20 cellular contexts compared by ENCODE assay signal in genomic region chr9:5375790-5376477, GRCh38. TPM values are rescaled to one million over a fixed set of nuclear protein-coding genes. Genes with fewer than 3 reads are reported as not detected.
DNase-seq lines count a peak whose midpoint lies in the region; FAIRE-seq and TF ChIP-seq lines count a peak whose summit lies in the region.
"Had no signal": no experiment of that assay in that cellular context is flagged by ENCODE, and none has a peak within 500 bp of the region (broad histone marks: within the 10 kb centered on the region; RNA-seq: fewer than 3 reads in every experiment).

No MANE protein-coding gene starts in this region.

- no peaks in the 10 kb centered on the region for H3K27me3 Mint-ChIP-seq in MCF 10A (ENCODE audit: insufficient read depth, unreplicated experiment)
- no peaks in the 10 kb centered on the region for H3K27me3 Mint-ChIP-seq in T-helper 1 cell treated with Interleukin-12 subunit alpha and Interleukin-12 subunit beta and Interleukin-4 antibody, amounts not matched to agents 30 μg/mL and 1 μg/mL, for 36 hours (ENCODE audit: low read depth)
- H3K27me3 Mint-ChIP-seq: stimulated activated naive CD8-positive, alpha-beta T cell treated with anti-CD3 and anti-CD28 coated beads, Interleukin-15, Interleukin-2, amounts not matched to agents 100 ng/mL and 50 ng/mL, for 24 hours had no signal

- no peak overlapping the region for H2AFZ ChIP-seq in mammary epithelial cell (ENCODE audit: low read depth, low read length)

- H3K9ac ChIP-seq in mammary epithelial cell (ENCODE audit: insufficient read depth, low read length): no peak overlapping the region

- POLR2A ChIA-PET in MCF 10A (lab: Yijun Ruan, JAX): no interaction called here

- no peak for TF ChIP-seq CTCF in mammary epithelial cell (conservative IDR thresholded peaks at IDR 0.05 in 1 of 2, IDR thresholded peaks at IDR 0.05 in 1 of 2; ENCODE audit: extremely low read depth in 1 of 2, insufficient read depth in 1 of 2, low read depth in 1 of 2, low read length in 2 of 2)
- no peak for TF ChIP-seq CTCF in MCF 10A (IDR thresholded peaks at IDR 0.05; ENCODE audit: unreplicated experiment)
- TF ChIP-seq CTCF in adrenal gland (IDR thresholded peaks at IDR 0.05): no peak
- TF ChIP-seq CTCF in suprapubic skin (IDR thresholded peaks at IDR 0.05): no peak

- TF ChIP-seq EP300 in suprapubic skin (IDR thresholded peaks at IDR 0.05): no peak

- H3K27ac ChIP-seq in mammary epithelial cell (ENCODE audit: insufficient read depth, low read depth, low read length) (no peak overlapping the region), small intestine (ENCODE audit: low read depth in 1 of 2, low read length in 1 of 2) (no peak overlapping the region), adrenal gland (no peak overlapping the region), suprapubic skin (no peak overlapping the region)
- H3K27ac ChIP-seq: colonic mucosa, upper lobe of right lung had no signal

- CTCF ChIA-PET in mammary epithelial cell (lab: Charles Lee; ENCODE audit: low non-redundant PET): no interaction called here
- CTCF ChIA-PET in MCF 10A (lab: Yijun Ruan, JAX): no interaction called here

- intact Hi-C loops in mammary epithelial cell (cut with micrococcal nuclease) (no loop called here), MCF 10A (cut with micrococcal nuclease) (no loop called here), adrenal gland (cut with DNase I) (no loop called here)

- H3K4me3 Mint-ChIP-seq in MCF 10A (ENCODE audit: unreplicated experiment): no peak overlapping the region
- H3K4me3 Mint-ChIP-seq in T-helper 1 cell treated with Interleukin-12 subunit alpha and Interleukin-12 subunit beta and Interleukin-4 antibody, amounts not matched to agents 30 μg/mL and 1 μg/mL, for 36 hours: no peak overlapping the region
- H3K4me3 Mint-ChIP-seq: stimulated activated naive CD8-positive, alpha-beta T cell treated with anti-CD3 and anti-CD28 coated beads, Interleukin-15, Interleukin-2, amounts not matched to agents 100 ng/mL and 50 ng/mL, for 24 hours had no signal

- no peaks in the 10 kb centered on the region for H3K9me3 ChIP-seq in mammary epithelial cell (replicated peaks; ENCODE audit: insufficient read depth, low read length)
- no peaks in the 10 kb centered on the region for H3K9me3 ChIP-seq in small intestine (ENCODE audit: control insufficient read depth, low read depth)
- no peaks in the 10 kb centered on the region for H3K9me3 ChIP-seq in adrenal gland (replicated peaks in 1 of 3)
- H3K9me3 ChIP-seq in suprapubic skin: no peaks in the 10 kb centered on the region
- H3K9me3 ChIP-seq: colonic mucosa, upper lobe of right lung had no signal

- in situ Hi-C loops in mammary epithelial cell (cut with MboI; ENCODE audit: low sequenced_read_pairs in 2 of 2): no loop called here

- H3K9me3 Mint-ChIP-seq in MCF 10A (ENCODE audit: unreplicated experiment): no peaks in the 10 kb centered on the region
- H3K9me3 Mint-ChIP-seq in T-helper 1 cell treated with Interleukin-12 subunit alpha and Interleukin-12 subunit beta and Interleukin-4 antibody, amounts not matched to agents 30 μg/mL and 1 μg/mL, for 36 hours: no peaks in the 10 kb centered on the region
- H3K9me3 Mint-ChIP-seq: stimulated activated naive CD8-positive, alpha-beta T cell treated with anti-CD3 and anti-CD28 coated beads, Interleukin-15, Interleukin-2, amounts not matched to agents 100 ng/mL and 50 ng/mL, for 24 hours had no signal

- WGBS in mammary epithelial cell (ENCODE audit: low coverage, missing lambda C conversion rate): 83% methylated on average over 6 of the region's 6 CpGs
- 71 to 76% (median 74%) methylated on average over 6 of the region's 6 CpGs for WGBS in small intestine, 3 donors
- 72 to 81% (median 77%) methylated on average over 6 of the region's 6 CpGs for WGBS in adrenal gland, 4 donors
- 83% methylated on average over 6 of the region's 6 CpGs for WGBS in suprapubic skin

- H3K27me3 ChIP-seq in mammary epithelial cell (ENCODE audit: insufficient read depth, low read length) (no peaks in the 10 kb centered on the region), small intestine (ENCODE audit: control insufficient read depth in 2 of 2, insufficient read depth in 2 of 2, low read length in 2 of 2) (no peaks in the 10 kb centered on the region), adrenal gland (no peaks in the 10 kb centered on the region), suprapubic skin (no peaks in the 10 kb centered on the region)
- H3K27me3 ChIP-seq: colonic mucosa, upper lobe of right lung had no signal

- H4K20me1 ChIP-seq in mammary epithelial cell (ENCODE audit: insufficient read depth, low read length): no peaks in the 10 kb centered on the region

- H3K4me3 ChIP-seq in mammary epithelial cell (replicated peaks in 1 of 3; ENCODE audit: insufficient read depth in 1 of 3, low read depth in 2 of 3, low read length in 3 of 3) (no peak overlapping the region), small intestine (ENCODE audit: low read depth in 1 of 2, low read length in 2 of 2) (no peak overlapping the region), adrenal gland (no peak overlapping the region), suprapubic skin (no peak overlapping the region)
- H3K4me3 ChIP-seq: colonic mucosa, upper lobe of right lung had no signal

- H3K79me2 ChIP-seq in mammary epithelial cell (ENCODE audit: insufficient read depth, low read length): no peaks in the 10 kb centered on the region

- DNase-seq in mammary epithelial cell (peak; percentile 17), MCF 10A (ENCODE audit: unreplicated experiment) (no peak), dermis blood vessel endothelial cell (peak; percentile 75), small intestine (peak; percentile 11), adrenal gland (no peak), suprapubic skin (ENCODE audit: low spot score in 2 of 2) (no peak), NCI-H2029 (lab: John Stamatoyannopoulos, UW) (no peak)
- DNase-seq: colonic mucosa, DMS79 treated with DMSO at 0.1 percent for 48 hours, MM.1S, NCI-H187 treated with DMSO at 0.1 percent for 48 hours, NCI-H446 treated with DMSO at 0.1 percent for 48 hours, RPMI8226, upper lobe of right lung had no signal

- H3K4me1 ChIP-seq in mammary epithelial cell (ENCODE audit: insufficient read depth, low read length): no peaks in the 10 kb centered on the region
- no peaks in the 10 kb centered on the region for H3K4me1 ChIP-seq in small intestine (ENCODE audit: control insufficient read depth in 2 of 2, insufficient read depth in 1 of 2, low read depth in 1 of 2, low read length in 1 of 2)
- H3K4me1 ChIP-seq in adrenal gland (replicated peaks in 1 of 2): no peaks in the 10 kb centered on the region
- no peaks in the 10 kb centered on the region for H3K4me1 ChIP-seq in suprapubic skin
- H3K4me1 ChIP-seq: colonic mucosa, upper lobe of right lung had no signal

- BruUV-seq in mammary epithelial cell (replicated peaks; lab: Mats Ljungman, UMichigan) (no TSS peak), MCF 10A (replicated peaks; lab: Mats Ljungman, UMichigan) (no TSS peak)

- H3K36me3 ChIP-seq in mammary epithelial cell (ENCODE audit: insufficient read depth, low read length) (no peaks in the 10 kb centered on the region), small intestine (ENCODE audit: control insufficient read depth in 2 of 2, insufficient read depth in 2 of 2, low read length in 2 of 2) (no peaks in the 10 kb centered on the region), adrenal gland (replicated peaks in 1 of 2) (no peaks in the 10 kb centered on the region), suprapubic skin (peaks cover 3% of the 10 kb centered on the region)
- H3K36me3 ChIP-seq: colonic mucosa, upper lobe of right lung had no signal

- no peak for TF ChIP-seq POLR2A in adrenal gland (IDR thresholded peaks at IDR 0.05)
- no peak for TF ChIP-seq POLR2A in suprapubic skin (IDR thresholded peaks at IDR 0.05)

- FAIRE-seq in small intestine (lab: Jason Lieb, UNC): no peak
- FAIRE-seq: H54 had no signal

- dilution Hi-C loops in mammary epithelial cell (cut with HindIII; ENCODE audit: low sequenced_read_pairs): no loop called here

- no peak overlapping the region for H3K27ac Mint-ChIP-seq in MCF 10A (ENCODE audit: low read depth, unreplicated experiment)
- H3K27ac Mint-ChIP-seq in T-helper 1 cell treated with Interleukin-12 subunit alpha and Interleukin-12 subunit beta and Interleukin-4 antibody, amounts not matched to agents 30 μg/mL and 1 μg/mL, for 36 hours: peak overlapping the region; percentile 82

- H3K4me1 Mint-ChIP-seq in MCF 10A (ENCODE audit: insufficient read depth, unreplicated experiment): no peaks in the 10 kb centered on the region
- H3K4me1 Mint-ChIP-seq in T-helper 1 cell treated with Interleukin-12 subunit alpha and Interleukin-12 subunit beta and Interleukin-4 antibody, amounts not matched to agents 30 μg/mL and 1 μg/mL, for 36 hours (ENCODE audit: low read depth): peaks cover 31% of the 10 kb centered on the region

- no peak overlapping the region for H3K4me2 ChIP-seq in mammary epithelial cell (ENCODE audit: insufficient read depth, low read depth, low read length)

- H3K36me3 Mint-ChIP-seq in MCF 10A (ENCODE audit: insufficient read depth, unreplicated experiment): peaks cover 10% of the 10 kb centered on the region
- H3K36me3 Mint-ChIP-seq in T-helper 1 cell treated with Interleukin-12 subunit alpha and Interleukin-12 subunit beta and Interleukin-4 antibody, amounts not matched to agents 30 μg/mL and 1 μg/mL, for 36 hours (ENCODE audit: low read depth): peaks cover 19% of the 10 kb centered on the region

RNA-seq across cellular contexts. Expression of gene RLN1, which starts 36.3 kb away (rescaled TPM):
- total RNA-seq in mammary epithelial cell: under 1 TPM in 1 of 2 donors, not detected in 1; 0.33 TPM
- polyA plus RNA-seq in mammary epithelial cell: not detected
- not detected for polyA minus RNA-seq in mammary epithelial cell
- not detected in 2 replicates for total RNA-seq in MCF 10A (2022)
- not detected in 2 replicates for total RNA-seq in dermis blood vessel endothelial cell
- polyA plus RNA-seq in small intestine: under 1 TPM in 1 of 3 donors, not detected in 2; 0.10 TPM
- total RNA-seq in adrenal gland: not detected
- polyA plus RNA-seq in adrenal gland: not detected
- total RNA-seq in suprapubic skin: not detected
- total RNA-seq: osteocyte, sciatic nerve, upper lobe of right lung had no signal
- polyA plus RNA-seq: liver had no signal

Comparison
In these comparisons a context has a peak if more than half of its experiments do, and no peak if none do; other contexts are left out.
1. DNase-seq: peak in mammary epithelial cell (single experiment), dermis blood vessel endothelial cell (single experiment) and small intestine (single experiment); none in MCF 10A (single experiment), adrenal gland (0 of 7), suprapubic skin (0 of 2) and NCI-H2029 (single experiment).